In the genomic region with DNA sequence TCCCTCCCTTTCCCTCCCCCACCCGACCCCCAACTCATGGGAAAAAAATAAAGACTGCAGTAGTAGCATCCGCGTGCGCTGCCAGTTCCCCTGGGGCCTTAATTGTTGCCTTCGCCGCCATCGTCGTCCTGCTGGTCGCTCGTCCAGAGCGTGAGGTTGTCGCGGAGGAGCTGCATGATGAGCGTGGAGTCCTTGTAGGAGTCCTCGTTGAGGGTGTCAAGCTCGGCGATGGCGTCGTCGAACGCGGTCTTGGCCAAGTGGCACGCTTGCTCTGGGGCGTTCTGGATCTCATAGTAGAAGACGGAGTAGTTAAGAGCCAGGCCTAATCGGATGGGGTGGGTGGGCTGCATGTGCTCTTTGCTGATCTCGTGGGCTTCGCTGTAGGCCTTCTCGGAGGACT, we compare ENCODE assay signal across 1 cellular context.
TF ChIP-seq lines count a peak whose summit lies in the region.

No MANE protein-coding gene starts in this region.

TF ChIP-seq in K562, 482 proteins besides CTCF, POLR2A, EP300 and RAD21:
- TF ChIP-seq, protein P1, sequence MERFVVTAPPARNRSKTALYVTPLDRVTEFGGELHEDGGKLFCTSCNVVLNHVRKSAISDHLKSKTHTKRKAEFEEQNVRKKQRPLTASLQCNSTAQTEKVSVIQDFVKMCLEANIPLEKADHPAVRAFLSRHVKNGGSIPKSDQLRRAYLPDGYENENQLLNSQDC (CRISPR knock-in tag; IDR thresholded peaks at IDR 0.05), result no peak
- TF ChIP-seq RBFOX2 (IDR thresholded peaks at IDR 0.05; ENCODE audit: low read depth, low read length) (no peak), ZNF507 (tag; conservative IDR thresholded peaks at IDR 0.05) (no peak), SIN3A (IDR thresholded peaks at IDR 0.05; ENCODE audit: borderline replicate concordance in 2 of 2, control insufficient read depth in 1 of 2, low read depth in 2 of 2, low read length in 2 of 2) (0 out of 4 replicates have a peak, but pooled peaks of 1 of the 2 experiments have one; percentile 5), CHD1 (IDR thresholded peaks at IDR 0.05; ENCODE audit: low read length) (peak; percentile 50), LEF1 (IDR thresholded peaks at IDR 0.05) (no peak), FOXA3 (CRISPR knock-in tag; conservative IDR thresholded peaks at IDR 0.05 in 1 of 2, IDR thresholded peaks at IDR 0.05 in 1 of 2) (no peak), POLR2G (IDR thresholded peaks at IDR 0.05; ENCODE audit: low read depth, low read length) (peak; percentile 28; the same call in 1 of the 2 replicates), PRMT5 (CRISPR knock-in tag; IDR thresholded peaks at IDR 0.05) (no peak), ERF (CRISPR knock-in tag; IDR thresholded peaks at IDR 0.05) (no peak), ATF7 (IDR thresholded peaks at IDR 0.05) (no peak), SRSF1 (IDR thresholded peaks at IDR 0.05; ENCODE audit: low read depth, low read length) (no peak)
- TF ChIP-seq, protein P2, sequence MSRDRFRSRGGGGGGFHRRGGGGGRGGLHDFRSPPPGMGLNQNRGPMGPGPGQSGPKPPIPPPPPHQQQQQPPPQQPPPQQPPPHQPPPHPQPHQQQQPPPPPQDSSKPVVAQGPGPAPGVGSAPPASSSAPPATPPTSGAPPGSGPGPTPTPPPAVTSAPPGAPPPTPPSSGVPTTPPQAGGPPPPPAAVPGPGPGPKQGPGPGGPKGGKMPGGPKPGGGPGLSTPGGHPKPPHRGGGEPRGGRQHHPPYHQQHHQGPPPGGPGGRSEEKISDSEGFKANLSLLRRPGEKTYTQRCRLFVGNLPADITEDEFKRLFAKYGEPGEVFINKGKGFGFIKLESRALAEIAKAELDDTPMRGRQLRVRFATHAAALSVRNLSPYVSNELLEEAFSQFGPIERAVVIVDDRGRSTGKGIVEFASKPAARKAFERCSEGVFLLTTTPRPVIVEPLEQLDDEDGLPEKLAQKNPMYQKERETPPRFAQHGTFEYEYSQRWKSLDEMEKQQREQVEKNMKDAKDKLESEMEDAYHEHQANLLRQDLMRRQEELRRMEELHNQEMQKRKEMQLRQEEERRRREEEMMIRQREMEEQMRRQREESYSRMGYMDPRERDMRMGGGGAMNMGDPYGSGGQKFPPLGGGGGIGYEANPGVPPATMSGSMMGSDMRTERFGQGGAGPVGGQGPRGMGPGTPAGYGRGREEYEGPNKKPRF (IDR thresholded peaks at IDR 0.05; ENCODE audit: low read depth, low read length), result no peak
- TF ChIP-seq, protein P3, sequence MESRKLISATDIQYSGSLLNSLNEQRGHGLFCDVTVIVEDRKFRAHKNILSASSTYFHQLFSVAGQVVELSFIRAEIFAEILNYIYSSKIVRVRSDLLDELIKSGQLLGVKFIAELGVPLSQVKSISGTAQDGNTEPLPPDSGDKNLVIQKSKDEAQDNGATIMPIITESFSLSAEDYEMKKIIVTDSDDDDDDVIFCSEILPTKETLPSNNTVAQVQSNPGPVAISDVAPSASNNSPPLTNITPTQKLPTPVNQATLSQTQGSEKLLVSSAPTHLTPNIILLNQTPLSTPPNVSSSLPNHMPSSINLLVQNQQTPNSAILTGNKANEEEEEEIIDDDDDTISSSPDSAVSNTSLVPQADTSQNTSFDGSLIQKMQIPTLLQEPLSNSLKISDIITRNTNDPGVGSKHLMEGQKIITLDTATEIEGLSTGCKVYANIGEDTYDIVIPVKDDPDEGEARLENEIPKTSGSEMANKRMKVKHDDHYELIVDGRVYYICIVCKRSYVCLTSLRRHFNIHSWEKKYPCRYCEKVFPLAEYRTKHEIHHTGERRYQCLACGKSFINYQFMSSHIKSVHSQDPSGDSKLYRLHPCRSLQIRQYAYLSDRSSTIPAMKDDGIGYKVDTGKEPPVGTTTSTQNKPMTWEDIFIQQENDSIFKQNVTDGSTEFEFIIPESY (CRISPR knock-in tag; IDR thresholded peaks at IDR 0.05), result peak; percentile 59; the same call in 1 of the 2 replicates
- TF ChIP-seq, protein P4, sequence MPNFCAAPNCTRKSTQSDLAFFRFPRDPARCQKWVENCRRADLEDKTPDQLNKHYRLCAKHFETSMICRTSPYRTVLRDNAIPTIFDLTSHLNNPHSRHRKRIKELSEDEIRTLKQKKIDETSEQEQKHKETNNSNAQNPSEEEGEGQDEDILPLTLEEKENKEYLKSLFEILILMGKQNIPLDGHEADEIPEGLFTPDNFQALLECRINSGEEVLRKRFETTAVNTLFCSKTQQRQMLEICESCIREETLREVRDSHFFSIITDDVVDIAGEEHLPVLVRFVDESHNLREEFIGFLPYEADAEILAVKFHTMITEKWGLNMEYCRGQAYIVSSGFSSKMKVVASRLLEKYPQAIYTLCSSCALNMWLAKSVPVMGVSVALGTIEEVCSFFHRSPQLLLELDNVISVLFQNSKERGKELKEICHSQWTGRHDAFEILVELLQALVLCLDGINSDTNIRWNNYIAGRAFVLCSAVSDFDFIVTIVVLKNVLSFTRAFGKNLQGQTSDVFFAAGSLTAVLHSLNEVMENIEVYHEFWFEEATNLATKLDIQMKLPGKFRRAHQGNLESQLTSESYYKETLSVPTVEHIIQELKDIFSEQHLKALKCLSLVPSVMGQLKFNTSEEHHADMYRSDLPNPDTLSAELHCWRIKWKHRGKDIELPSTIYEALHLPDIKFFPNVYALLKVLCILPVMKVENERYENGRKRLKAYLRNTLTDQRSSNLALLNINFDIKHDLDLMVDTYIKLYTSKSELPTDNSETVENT (CRISPR knock-in tag; IDR thresholded peaks at IDR 0.05), result no peak
- TF ChIP-seq, protein P5, sequence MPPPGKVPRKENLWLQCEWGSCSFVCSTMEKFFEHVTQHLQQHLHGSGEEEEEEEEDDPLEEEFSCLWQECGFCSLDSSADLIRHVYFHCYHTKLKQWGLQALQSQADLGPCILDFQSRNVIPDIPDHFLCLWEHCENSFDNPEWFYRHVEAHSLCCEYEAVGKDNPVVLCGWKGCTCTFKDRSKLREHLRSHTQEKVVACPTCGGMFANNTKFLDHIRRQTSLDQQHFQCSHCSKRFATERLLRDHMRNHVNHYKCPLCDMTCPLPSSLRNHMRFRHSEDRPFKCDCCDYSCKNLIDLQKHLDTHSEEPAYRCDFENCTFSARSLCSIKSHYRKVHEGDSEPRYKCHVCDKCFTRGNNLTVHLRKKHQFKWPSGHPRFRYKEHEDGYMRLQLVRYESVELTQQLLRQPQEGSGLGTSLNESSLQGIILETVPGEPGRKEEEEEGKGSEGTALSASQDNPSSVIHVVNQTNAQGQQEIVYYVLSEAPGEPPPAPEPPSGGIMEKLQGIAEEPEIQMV (tag; conservative IDR thresholded peaks at IDR 0.05; ENCODE audit: low read depth), result no peak
